ENCODE assay signal across 14 cellular contexts in the genomic region with DNA sequence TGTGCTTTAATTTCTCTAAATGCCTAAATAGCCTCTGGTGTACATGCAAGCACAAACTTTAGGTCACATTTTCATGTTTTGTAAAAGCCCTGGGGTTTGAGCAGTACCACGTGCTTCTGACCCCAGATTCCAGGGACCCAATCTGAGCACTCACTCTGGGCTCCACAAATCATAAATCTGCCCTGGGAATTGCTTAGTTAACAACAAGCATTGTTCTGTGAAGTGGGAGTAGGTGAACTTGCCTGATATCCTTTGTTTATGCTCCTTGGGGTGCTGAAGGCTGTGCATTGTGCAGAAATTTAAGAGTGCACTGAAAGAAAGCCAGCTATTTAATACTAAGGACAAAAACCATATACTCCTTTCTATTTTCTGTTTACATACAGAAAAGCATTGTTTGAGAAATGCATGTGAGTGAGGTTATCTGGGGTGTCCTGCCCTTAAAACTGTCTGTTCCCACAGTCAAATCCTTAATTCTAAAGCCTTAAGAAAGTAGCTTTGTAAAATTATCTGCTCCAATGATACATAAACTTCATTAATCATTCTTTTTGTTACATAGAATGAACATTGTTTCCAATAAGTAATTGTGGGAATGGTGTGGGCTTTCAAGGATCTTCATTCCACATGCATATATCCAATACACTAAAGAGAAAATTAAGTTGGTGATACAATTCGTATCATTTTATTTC.
DNase-seq lines count a peak whose midpoint lies in the region; ATAC-seq lines count a peak whose summit lies in the region.
"Had no signal": no experiment of that assay in that cellular context is flagged by ENCODE, and none has a peak within 500 bp of the region (broad histone marks: within the 10 kb centered on the region; RNA-seq: fewer than 3 reads in every experiment).

No MANE protein-coding gene starts in this region.

- no peak for ATAC-seq in GM19023 (IDR thresholded peaks at IDR 0.05; ENCODE audit: unreplicated experiment)
- ATAC-seq in HG02840 (IDR thresholded peaks at IDR 0.05; ENCODE audit: low FRiP score, unreplicated experiment): no peak
- ATAC-seq: CD8-positive, alpha-beta T cell; PC-3 had no signal

- DNase-seq in NCI-H146 treated with DMSO at 0.1 percent for 48 hours (lab: John Stamatoyannopoulos, UW; ENCODE audit: unreplicated experiment) (peak; percentile 2), NCI-H69 (lab: John Stamatoyannopoulos, UW) (peak; percentile 77), foreskin melanocyte (peak; percentile 94), ecto neural progenitor cell (ENCODE audit: low spot score) (no peak), middle frontal gyrus (ENCODE audit: extremely low spot score, low spot score) (no peak)
- DNase-seq: BE2C; CD8-positive, alpha-beta T cell; IMR-90; NCI-H1436; NCI-H2171; NCI-H526; PC-3 had no signal

Comparison
In these comparisons a context has a peak if more than half of its experiments do, and no peak if none do; other contexts are left out.
1. DNase-seq: peak in NCI-H146 treated with DMSO at 0.1 percent for 48 hours (single experiment), NCI-H69 (single experiment) and foreskin melanocyte (single experiment); none in ecto neural progenitor cell (single experiment) and middle frontal gyrus (single experiment).